Comparison of ENCODE assay signal across 11 cellular contexts in the genomic region with DNA sequence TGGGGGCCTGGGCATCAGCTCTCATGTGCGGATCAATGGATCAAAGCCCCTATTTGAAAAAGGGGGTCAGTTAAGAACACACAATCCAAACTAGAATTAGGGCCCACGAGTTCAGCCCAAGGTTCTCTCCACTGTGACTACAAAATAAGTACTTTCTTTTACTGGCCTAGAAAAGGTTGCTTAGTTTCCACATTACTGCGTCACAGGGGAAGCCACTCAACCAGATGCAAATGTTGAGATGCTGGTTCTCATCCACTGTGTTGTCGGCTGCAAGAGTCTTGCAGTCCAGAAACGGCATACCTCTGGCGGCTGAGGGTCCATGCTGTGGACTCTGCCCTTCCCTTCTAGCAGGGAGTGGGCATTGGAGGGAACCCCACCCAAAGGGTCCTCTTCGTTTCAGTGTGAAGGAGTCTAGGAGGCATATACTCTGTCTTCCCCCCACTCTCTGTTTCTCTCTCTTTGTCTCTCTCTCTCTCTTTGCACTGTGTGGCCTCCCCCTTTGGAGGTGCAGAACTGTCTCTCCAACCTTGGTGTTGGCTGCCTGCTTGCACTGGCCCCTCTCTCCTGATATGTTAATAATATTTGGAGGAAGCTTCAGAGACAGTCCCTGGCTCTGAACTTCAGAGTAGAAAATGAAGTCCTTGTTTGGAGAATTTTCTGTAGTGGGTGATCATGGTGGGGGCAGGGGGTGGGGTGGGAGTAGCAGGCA.
DNase-seq lines count a peak whose midpoint lies in the region; ATAC-seq and TF ChIP-seq lines count a peak whose summit lies in the region.
"Had no signal": no experiment of that assay in that cellular context is flagged by ENCODE, and none has a peak within 500 bp of the region (broad histone marks: within the 10 kb centered on the region; RNA-seq: fewer than 3 reads in every experiment).

No MANE protein-coding gene starts in this region.

- H3K4me1 ChIP-seq in upper lobe of left lung (peaks cover 64 to 89% (median 81%) of the 10 kb centered on the region in 4 donors), PC-9 (replicated peaks; ENCODE audit: insufficient read depth) (no peaks in the 10 kb centered on the region)

- H3K27me3 Mint-ChIP-seq in osteocyte (ENCODE audit: unreplicated experiment) = peaks cover 2% of the 10 kb centered on the region
- H3K27me3 Mint-ChIP-seq: activated naive CD8-positive, alpha-beta T cell had no signal

- TF ChIP-seq POLR2A in upper lobe of left lung (IDR thresholded peaks at IDR 0.05) = no peak

- no peak overlapping the region for H3K4me3 Mint-ChIP-seq in osteocyte (ENCODE audit: unreplicated experiment)
- H3K4me3 Mint-ChIP-seq: activated naive CD8-positive, alpha-beta T cell had no signal

- POLR2A ChIA-PET in PC-9 (lab: Charles Lee; ENCODE audit: unreplicated experiment) = interaction anchor here (0.7 kb wide), 1 partner anchor 1169 kb away, joined by 6 read pairs; no protein-coding TSS in a partner anchor

- H3K79me2 ChIP-seq in PC-9 (ENCODE audit: low read depth) = no peaks in the 10 kb centered on the region

- H3K9me3 Mint-ChIP-seq in osteocyte (ENCODE audit: unreplicated experiment) = peaks cover under 1% of the 10 kb centered on the region

- H3K27ac ChIP-seq in upper lobe of left lung = peak overlapping the region; percentile 72 to 88 (median 88)
- H3K27ac ChIP-seq in PC-9 = no peak overlapping the region

- DNase-seq in NCI-H2227 treated with DMSO at 0.1 percent for 48 hours (lab: John Stamatoyannopoulos, UW) (peak; percentile 39), NCI-H2227 (lab: John Stamatoyannopoulos, UW; ENCODE audit: unreplicated experiment) (no peak), globus pallidus (ENCODE audit: low spot score) (peak; percentile 68), osteocyte (ENCODE audit: extremely low spot score, unreplicated experiment) (no peak), upper lobe of left lung (no peak), PC-9 (no peak), NCI-H748 (lab: John Stamatoyannopoulos, UW; ENCODE audit: unreplicated experiment) (no peak)
- no peak for DNase-seq in activated T-cell treated with anti-CD3 and anti-CD28 coated beads, Interleukin-2, amount 50 U/mL, for 48 hours
- DNase-seq: activated CD4-positive, alpha-beta T cell treated with anti-CD3 and anti-CD28 coated beads for 1 hour; NCI-H1436 had no signal

- H3K4me1 Mint-ChIP-seq in osteocyte (ENCODE audit: unreplicated experiment) = peaks cover 48% of the 10 kb centered on the region

- no peaks in the 10 kb centered on the region; the same call in 1 of the 2 replicates for H4K20me1 ChIP-seq in PC-9 (ENCODE audit: insufficient read depth)

- peak in 1 of 2 donors; percentile 2 for ATAC-seq in upper lobe of left lung (ENCODE audit: low FRiP score in 2 of 2)

- WGBS in upper lobe of left lung, 2 donors = 53 to 62% methylated on average over 6 to 7 of the region's 7 CpGs

- H3K36me3 ChIP-seq in upper lobe of left lung (peaks cover 4 to 60% (median 9%) of the 10 kb centered on the region in 4 donors), PC-9 (ENCODE audit: low read depth) (no peaks in the 10 kb centered on the region)

- peak overlapping the region; percentile 95 for H3K27ac Mint-ChIP-seq in osteocyte (ENCODE audit: unreplicated experiment)
- H3K27ac Mint-ChIP-seq: activated naive CD8-positive, alpha-beta T cell had no signal

- peaks cover 4% of the 10 kb centered on the region for H3K36me3 Mint-ChIP-seq in osteocyte (ENCODE audit: unreplicated experiment)
- H3K36me3 Mint-ChIP-seq: activated naive CD8-positive, alpha-beta T cell had no signal

- no peak overlapping the region for H3K4me2 ChIP-seq in PC-9

- TF ChIP-seq EP300 in upper lobe of left lung (IDR thresholded peaks at IDR 0.05) = no peak

- no TSS peak for BruUV-seq in PC-9 (replicated peaks; lab: Mats Ljungman, UMichigan)

- H3K9me3 ChIP-seq in upper lobe of left lung (no peaks in the 10 kb centered on the region), PC-9 (ENCODE audit: insufficient read depth, low read depth) (no peaks in the 10 kb centered on the region)

- H3K9me2 ChIP-seq in PC-9 (ENCODE audit: insufficient read depth) = no peaks in the 10 kb centered on the region

- no peak overlapping the region for H2AFZ ChIP-seq in PC-9

- intact Hi-C loops in PC-9 (cut with micrococcal nuclease; ENCODE audit: unreplicated experiment) = no loop called here

- H3K27me3 ChIP-seq in upper lobe of left lung (no peaks in the 10 kb centered on the region), PC-9 (ENCODE audit: insufficient read depth, low read depth) (peaks cover 75% of the 10 kb centered on the region)

- no peak for TF ChIP-seq CTCF in osteocyte (IDR thresholded peaks at IDR 0.05)
- TF ChIP-seq CTCF in upper lobe of left lung (IDR thresholded peaks at IDR 0.05) = no peak
- TF ChIP-seq CTCF in PC-9 (conservative IDR thresholded peaks at IDR 0.05) = no peak

- CTCF ChIA-PET in PC-9 (lab: Charles Lee) = no interaction called here

- H3F3A ChIP-seq in PC-9 (ENCODE audit: insufficient read depth, low read depth) = no peaks in the 10 kb centered on the region

- H3K4me3 ChIP-seq in upper lobe of left lung (no peak overlapping the region), PC-9 (no peak overlapping the region)

Comparison
In these comparisons a context has a peak if more than half of its experiments do, and no peak if none do; other contexts are left out.
1. DNase-seq: peak in NCI-H2227 treated with DMSO at 0.1 percent for 48 hours (single experiment) and globus pallidus (single experiment); none in NCI-H2227 (single experiment), osteocyte (single experiment), upper lobe of left lung (0 of 2), PC-9 (0 of 2), activated T-cell treated with anti-CD3 and anti-CD28 coated beads, Interleukin-2, amount 50 U/mL, for 48 hours (0 of 2) and NCI-H748 (single experiment).